In genomic region chr9:95079461-95079860, GRCh38 we compare ENCODE assay signal across 1 cellular context.
TF ChIP-seq lines count a peak whose summit lies in the region.

No MANE protein-coding gene starts in this region.

TF ChIP-seq in HepG2, 621 proteins besides CTCF, POLR2A, EP300 and RAD21:
- TF ChIP-seq AGO2 (optimal IDR thresholded peaks at IDR 0.05; ENCODE audit: low read depth, low read length) (peak; percentile 7), ZNF883 (CRISPR knock-in tag; IDR thresholded peaks at IDR 0.05; ENCODE audit: not compliant biosample characterization) (no peak), RBM22 (optimal IDR thresholded peaks at IDR 0.05; ENCODE audit: low read length) (peak; percentile 18)
